ENCODE assay signal across 9 cellular contexts in the genomic region with DNA sequence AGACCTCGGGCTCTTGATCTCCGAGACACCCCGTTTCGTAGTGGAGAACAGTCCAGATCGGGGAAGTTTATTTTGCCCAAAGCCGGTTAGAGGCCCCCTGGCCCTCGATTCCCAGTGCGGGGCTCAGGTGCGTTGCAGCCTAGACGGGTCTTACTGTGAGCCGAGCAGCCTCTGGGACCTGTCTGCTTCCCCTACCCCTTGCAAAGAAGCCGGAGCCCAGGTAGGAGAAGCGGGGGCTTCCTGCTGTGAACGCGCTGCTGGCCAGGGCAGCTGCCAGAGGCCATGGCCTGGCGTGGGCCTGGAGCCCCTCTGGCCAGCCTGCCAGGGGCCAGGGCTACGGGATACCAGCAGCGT. TPM values are rescaled to one million over a fixed set of nuclear protein-coding genes. Genes with fewer than 3 reads are reported as not detected.
A peak's percentile ranks its signal among the peaks of the same experiment; 100 is the strongest.
DNase-seq lines count a peak whose midpoint lies in the region; ATAC-seq, FAIRE-seq and TF ChIP-seq lines count a peak whose summit lies in the region.
"Had no signal": no experiment of that assay in that cellular context is flagged by ENCODE, and none has a peak within 500 bp of the region (broad histone marks: within the 10 kb centered on the region; RNA-seq: fewer than 3 reads in every experiment).

No MANE protein-coding gene starts in this region.

- H3K4me1 Mint-ChIP-seq in activated T-helper 1 cell treated with anti-CD3 and anti-CD28 coated beads, Interleukin-12 subunit alpha, Interleukin-12 subunit beta, Interleukin-2, Interleukin-4 antibody, amounts not matched to agents 30 ng/mL and 10 ng/mL and 1 ng/mL, durations not matched to agents 14 hours and 24 hours and 36 hours (ENCODE audit: low read depth), result peaks cover 16% of the 10 kb centered on the region
- peaks cover 66% of the 10 kb centered on the region for H3K4me1 Mint-ChIP-seq in stimulated activated naive CD8-positive, alpha-beta T cell treated with anti-CD3 and anti-CD28 coated beads, Interleukin-15, amount 100 ng/mL, for 72 hours

- peak overlapping the region; percentile 36 for H3K27ac Mint-ChIP-seq in activated T-helper 1 cell treated with anti-CD3 and anti-CD28 coated beads, Interleukin-12 subunit alpha, Interleukin-12 subunit beta, Interleukin-2, Interleukin-4 antibody, amounts not matched to agents 30 ng/mL and 10 ng/mL and 1 ng/mL, durations not matched to agents 14 hours and 24 hours and 36 hours
- peak overlapping the region; percentile 83 to 96 for H3K27ac Mint-ChIP-seq in stimulated activated naive CD8-positive, alpha-beta T cell treated with anti-CD3 and anti-CD28 coated beads, Interleukin-15, amount 100 ng/mL, for 72 hours

- peak; percentile 57 for ATAC-seq in stimulated activated naive CD8-positive, alpha-beta T cell treated with anti-CD3 and anti-CD28 coated beads, Interleukin-15, amount 100 ng/mL, for 72 hours

- no peak for FAIRE-seq in GM12892 (lab: Jason Lieb, UNC)
- FAIRE-seq: TTC549 had no signal

- DNase-seq in NCI-H1417 (lab: John Stamatoyannopoulos, UW) (peak in 2 of 3 experiments; percentile 48 to 53), NCI-H1417 treated with DMSO at 0.1 percent for 48 hours (lab: John Stamatoyannopoulos, UW) (no peak), T-helper 9 cell (no peak), GM12892 (ENCODE audit: insufficient read length) (no peak), AG08395 (ENCODE audit: low spot score) (no peak)
- DNase-seq in activated T-helper 1 cell treated with anti-CD3 and anti-CD28 coated beads, Interleukin-12 subunit alpha, Interleukin-12 subunit beta, Interleukin-2, Interleukin-4 antibody, amounts not matched to agents 30 ng/mL and 10 ng/mL and 1 ng/mL, durations not matched to agents 14 hours and 24 hours and 36 hours (ENCODE audit: low spot score), result no peak
- no peak for DNase-seq in stimulated activated naive CD8-positive, alpha-beta T cell treated with anti-CD3 and anti-CD28 coated beads, Interleukin-15, amount 100 ng/mL, for 72 hours

- peak overlapping the region; percentile 46; the same call in 1 of the 2 replicates for H3K4me3 ChIP-seq in iPS-18c (ENCODE audit: insufficient read depth, low read depth, low read length)

- H3K9me3 ChIP-seq in iPS-18c (ENCODE audit: control insufficient read depth, insufficient read depth, low read length), result no peaks in the 10 kb centered on the region

- H3K36me3 Mint-ChIP-seq in activated T-helper 1 cell treated with anti-CD3 and anti-CD28 coated beads, Interleukin-12 subunit alpha, Interleukin-12 subunit beta, Interleukin-2, Interleukin-4 antibody, amounts not matched to agents 30 ng/mL and 10 ng/mL and 1 ng/mL, durations not matched to agents 14 hours and 24 hours and 36 hours (ENCODE audit: low read depth), result peaks cover 2% of the 10 kb centered on the region

- H3K4me3 Mint-ChIP-seq in activated T-helper 1 cell treated with anti-CD3 and anti-CD28 coated beads, Interleukin-12 subunit alpha, Interleukin-12 subunit beta, Interleukin-2, Interleukin-4 antibody, amounts not matched to agents 30 ng/mL and 10 ng/mL and 1 ng/mL, durations not matched to agents 14 hours and 24 hours and 36 hours, result peak overlapping the region; percentile 88
- peak overlapping the region; percentile 80 to 89 for H3K4me3 Mint-ChIP-seq in stimulated activated naive CD8-positive, alpha-beta T cell treated with anti-CD3 and anti-CD28 coated beads, Interleukin-15, amount 100 ng/mL, for 72 hours

- intact Hi-C loops in activated T-helper 1 cell treated with anti-CD3 and anti-CD28 coated beads, Interleukin-12 subunit alpha, Interleukin-12 subunit beta, Interleukin-2, Interleukin-4 antibody, amounts not matched to agents 30 ng/mL and 10 ng/mL and 1 ng/mL, durations not matched to agents 14 hours and 24 hours and 36 hours (cut with micrococcal nuclease), result loop anchor here (1.0 to 2.0 kb wide), 2 partner anchors 35 to 41 kb away; partner anchors contain the start of genes BIK and TTLL12

- H3K27me3 Mint-ChIP-seq in activated T-helper 1 cell treated with anti-CD3 and anti-CD28 coated beads, Interleukin-12 subunit alpha, Interleukin-12 subunit beta, Interleukin-2, Interleukin-4 antibody, amounts not matched to agents 30 ng/mL and 10 ng/mL and 1 ng/mL, durations not matched to agents 14 hours and 24 hours and 36 hours (ENCODE audit: insufficient read depth), result no peaks in the 10 kb centered on the region
- H3K27me3 Mint-ChIP-seq in stimulated activated naive CD8-positive, alpha-beta T cell treated with anti-CD3 and anti-CD28 coated beads, Interleukin-15, amount 100 ng/mL, for 72 hours, result no peaks in the 10 kb centered on the region

- no peaks in the 10 kb centered on the region for H3K9me3 Mint-ChIP-seq in activated T-helper 1 cell treated with anti-CD3 and anti-CD28 coated beads, Interleukin-12 subunit alpha, Interleukin-12 subunit beta, Interleukin-2, Interleukin-4 antibody, amounts not matched to agents 30 ng/mL and 10 ng/mL and 1 ng/mL, durations not matched to agents 14 hours and 24 hours and 36 hours
- H3K9me3 Mint-ChIP-seq in stimulated activated naive CD8-positive, alpha-beta T cell treated with anti-CD3 and anti-CD28 coated beads, Interleukin-15, amount 100 ng/mL, for 72 hours, result no peaks in the 10 kb centered on the region

- TF ChIP-seq POLR2A in GM12892 (IDR thresholded peaks at IDR 0.05; ENCODE audit: low read depth, low read length), result no peak

RNA-seq across cellular contexts. Expression of gene TSPO, which starts 0.6 kb away (rescaled TPM):
- total RNA-seq in activated T-helper 1 cell treated with anti-CD3 and anti-CD28 coated beads, Interleukin-12 subunit alpha, Interleukin-12 subunit beta, Interleukin-2, Interleukin-4 antibody, amounts not matched to agents 30 ng/mL and 10 ng/mL and 1 ng/mL, durations not matched to agents 14 hours and 24 hours and 36 hours, result 115 and 121 TPM in 2 replicates
- polyA plus RNA-seq in GM12892 (2012; ENCODE audit: missing spikeins), result 10.8 TPM

RNA-seq across cellular contexts. Expression of gene MCAT, which starts 8.8 kb away (rescaled TPM):
- total RNA-seq in activated T-helper 1 cell treated with anti-CD3 and anti-CD28 coated beads, Interleukin-12 subunit alpha, Interleukin-12 subunit beta, Interleukin-2, Interleukin-4 antibody, amounts not matched to agents 30 ng/mL and 10 ng/mL and 1 ng/mL, durations not matched to agents 14 hours and 24 hours and 36 hours, result 20.3 and 23.4 TPM in 2 replicates
- polyA plus RNA-seq in GM12892 (2012; ENCODE audit: missing spikeins), result 7.1 TPM

RNA-seq across cellular contexts. Expression of gene TTLL12, which starts 35.0 kb away (rescaled TPM):
- total RNA-seq in activated T-helper 1 cell treated with anti-CD3 and anti-CD28 coated beads, Interleukin-12 subunit alpha, Interleukin-12 subunit beta, Interleukin-2, Interleukin-4 antibody, amounts not matched to agents 30 ng/mL and 10 ng/mL and 1 ng/mL, durations not matched to agents 14 hours and 24 hours and 36 hours, result 105 TPM in 2 replicates
- polyA plus RNA-seq in GM12892 (2012; ENCODE audit: missing spikeins), result 18.4 TPM

RNA-seq across cellular contexts. Expression of gene BIK, which starts 41.4 kb away (rescaled TPM):
- total RNA-seq in activated T-helper 1 cell treated with anti-CD3 and anti-CD28 coated beads, Interleukin-12 subunit alpha, Interleukin-12 subunit beta, Interleukin-2, Interleukin-4 antibody, amounts not matched to agents 30 ng/mL and 10 ng/mL and 1 ng/mL, durations not matched to agents 14 hours and 24 hours and 36 hours, result 2.3 and 2.5 TPM in 2 replicates
- polyA plus RNA-seq in GM12892 (2012; ENCODE audit: missing spikeins), result 2.8 TPM

Comparison
In these comparisons a context has a peak if more than half of its experiments do, and no peak if none do; other contexts are left out.
1. DNase-seq: peak in NCI-H1417 (2 of 3); none in NCI-H1417 treated with DMSO at 0.1 percent for 48 hours (single experiment), activated T-helper 1 cell treated with anti-CD3 and anti-CD28 coated beads, Interleukin-12 subunit alpha, Interleukin-12 subunit beta, Interleukin-2, Interleukin-4 antibody, amounts not matched to agents 30 ng/mL and 10 ng/mL and 1 ng/mL, durations not matched to agents 14 hours and 24 hours and 36 hours (single experiment), stimulated activated naive CD8-positive, alpha-beta T cell treated with anti-CD3 and anti-CD28 coated beads, Interleukin-15, amount 100 ng/mL, for 72 hours (0 of 2), T-helper 9 cell (single experiment), GM12892 (single experiment) and AG08395 (single experiment).